ENCODE assay signal across 1 cellular context in the genomic region with DNA sequence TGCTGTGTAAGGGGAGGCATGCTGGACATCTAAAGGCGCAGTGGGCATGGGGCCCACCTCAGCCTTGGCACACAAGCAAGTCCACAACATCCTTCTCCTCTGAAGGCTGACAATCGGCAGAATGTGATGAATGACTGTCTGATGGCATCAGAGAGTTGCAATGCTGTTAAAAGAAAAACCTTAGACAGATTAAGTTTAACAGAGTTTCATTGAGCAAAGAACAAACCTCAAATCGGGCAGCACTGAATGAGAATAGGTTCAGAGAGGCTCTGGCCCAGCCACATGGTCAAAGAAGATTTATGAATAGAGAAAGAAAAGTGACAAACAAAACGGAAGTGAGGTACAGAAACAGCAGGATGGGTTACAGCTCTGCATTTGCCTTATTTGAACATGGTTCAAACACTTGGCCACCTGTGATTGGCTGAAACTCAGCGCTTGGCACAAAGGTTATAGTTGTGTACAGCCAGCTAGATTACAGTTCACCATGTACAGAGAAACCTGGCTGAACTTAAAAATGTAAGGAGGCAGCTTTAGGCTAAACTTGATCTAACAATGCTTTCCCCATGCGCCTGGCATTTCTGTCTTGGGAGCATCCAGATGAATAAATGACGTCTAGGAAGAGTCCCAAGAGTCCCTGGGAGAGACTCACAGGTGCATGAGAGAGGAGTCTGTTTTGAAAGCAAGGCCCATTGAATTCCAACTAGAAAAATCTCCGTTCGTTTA.
TF ChIP-seq lines count a peak whose summit lies in the region.

No MANE protein-coding gene starts in this region.

TF ChIP-seq in SK-N-SH treated with all-trans-retinoic acid at 6 μM for 48 hours, 23 proteins besides CTCF, POLR2A, EP300 and RAD21 (continued from another document):
- TF ChIP-seq BACH2 (CRISPR knock-in tag; IDR thresholded peaks at IDR 0.05; ENCODE audit: borderline replicate concordance) (no peak), ZNF8 (CRISPR knock-in tag; IDR thresholded peaks at IDR 0.05) (no peak), ZFP3 (CRISPR knock-in tag; IDR thresholded peaks at IDR 0.05) (no peak), ZC3H10 (CRISPR knock-in tag; IDR thresholded peaks at IDR 0.05) (no peak), ARNTL (CRISPR knock-in tag; IDR thresholded peaks at IDR 0.05; ENCODE audit: borderline replicate concordance, low read depth) (no peak)
- TF ChIP-seq, protein P1, sequence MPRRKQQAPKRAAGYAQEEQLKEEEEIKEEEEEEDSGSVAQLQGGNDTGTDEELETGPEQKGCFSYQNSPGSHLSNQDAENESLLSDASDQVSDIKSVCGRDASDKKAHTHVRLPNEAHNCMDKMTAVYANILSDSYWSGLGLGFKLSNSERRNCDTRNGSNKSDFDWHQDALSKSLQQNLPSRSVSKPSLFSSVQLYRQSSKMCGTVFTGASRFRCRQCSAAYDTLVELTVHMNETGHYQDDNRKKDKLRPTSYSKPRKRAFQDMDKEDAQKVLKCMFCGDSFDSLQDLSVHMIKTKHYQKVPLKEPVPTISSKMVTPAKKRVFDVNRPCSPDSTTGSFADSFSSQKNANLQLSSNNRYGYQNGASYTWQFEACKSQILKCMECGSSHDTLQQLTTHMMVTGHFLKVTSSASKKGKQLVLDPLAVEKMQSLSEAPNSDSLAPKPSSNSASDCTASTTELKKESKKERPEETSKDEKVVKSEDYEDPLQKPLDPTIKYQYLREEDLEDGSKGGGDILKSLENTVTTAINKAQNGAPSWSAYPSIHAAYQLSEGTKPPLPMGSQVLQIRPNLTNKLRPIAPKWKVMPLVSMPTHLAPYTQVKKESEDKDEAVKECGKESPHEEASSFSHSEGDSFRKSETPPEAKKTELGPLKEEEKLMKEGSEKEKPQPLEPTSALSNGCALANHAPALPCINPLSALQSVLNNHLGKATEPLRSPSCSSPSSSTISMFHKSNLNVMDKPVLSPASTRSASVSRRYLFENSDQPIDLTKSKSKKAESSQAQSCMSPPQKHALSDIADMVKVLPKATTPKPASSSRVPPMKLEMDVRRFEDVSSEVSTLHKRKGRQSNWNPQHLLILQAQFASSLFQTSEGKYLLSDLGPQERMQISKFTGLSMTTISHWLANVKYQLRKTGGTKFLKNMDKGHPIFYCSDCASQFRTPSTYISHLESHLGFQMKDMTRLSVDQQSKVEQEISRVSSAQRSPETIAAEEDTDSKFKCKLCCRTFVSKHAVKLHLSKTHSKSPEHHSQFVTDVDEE (CRISPR knock-in tag; IDR thresholded peaks at IDR 0.05), result no peak
- TF ChIP-seq, protein P2, sequence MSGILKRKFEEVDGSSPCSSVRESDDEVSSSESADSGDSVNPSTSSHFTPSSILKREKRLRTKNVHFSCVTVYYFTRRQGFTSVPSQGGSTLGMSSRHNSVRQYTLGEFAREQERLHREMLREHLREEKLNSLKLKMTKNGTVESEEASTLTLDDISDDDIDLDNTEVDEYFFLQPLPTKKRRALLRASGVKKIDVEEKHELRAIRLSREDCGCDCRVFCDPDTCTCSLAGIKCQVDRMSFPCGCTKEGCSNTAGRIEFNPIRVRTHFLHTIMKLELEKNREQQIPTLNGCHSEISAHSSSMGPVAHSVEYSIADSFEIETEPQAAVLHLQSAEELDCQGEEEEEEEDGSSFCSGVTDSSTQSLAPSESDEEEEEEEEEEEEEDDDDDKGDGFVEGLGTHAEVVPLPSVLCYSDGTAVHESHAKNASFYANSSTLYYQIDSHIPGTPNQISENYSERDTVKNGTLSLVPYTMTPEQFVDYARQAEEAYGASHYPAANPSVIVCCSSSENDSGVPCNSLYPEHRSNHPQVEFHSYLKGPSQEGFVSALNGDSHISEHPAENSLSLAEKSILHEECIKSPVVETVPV (CRISPR knock-in tag; IDR thresholded peaks at IDR 0.05), result no peak
